ENCODE assay signal across 17 cellular contexts in genomic region chr2:9213477-9214051, GRCh38. TPM values are rescaled to one million over a fixed set of nuclear protein-coding genes. Genes with fewer than 3 reads are reported as not detected.
DNase-seq lines count a peak whose midpoint lies in the region; ATAC-seq, FAIRE-seq and TF ChIP-seq lines count a peak whose summit lies in the region.
"Had no signal": no experiment of that assay in that cellular context is flagged by ENCODE, and none has a peak within 500 bp of the region (broad histone marks: within the 10 kb centered on the region; RNA-seq: fewer than 3 reads in every experiment).

No MANE protein-coding gene starts in this region.

- peak; percentile 33 to 41; a peak in 3 of 6 replicates for ATAC-seq in A549
- 0 out of 3 replicates have a peak, but pooled peaks have one; percentile 17 for ATAC-seq in RWPE2 (ENCODE audit: low read depth)
- ATAC-seq in gastroesophageal sphincter, result no peak
- no peak for ATAC-seq in mucosa of descending colon
- ATAC-seq in activated T-cell treated with anti-CD3 and anti-CD28 coated beads, Interleukin-2, amount 50 U/mL, for 72 hours (replicated peaks in 1 of 2), result no peak
- ATAC-seq in HG03439 (IDR thresholded peaks at IDR 0.05; ENCODE audit: unreplicated experiment), result no peak
- ATAC-seq: left lobe of liver had no signal

- no peak for DNase-seq in A549 (ENCODE audit: low read depth in 1 of 2, low spot score in 1 of 2)
- DNase-seq in RWPE2 (ENCODE audit: low spot score), result no peak
- no peak for DNase-seq in mucosa of descending colon
- DNase-seq in activated T-cell treated with anti-CD3 and anti-CD28 coated beads, Interleukin-2, amount 50 U/mL, for 72 hours, result no peak
- DNase-seq in GM19239 (ENCODE audit: insufficient read length, low spot score), result no peak
- DNase-seq: activated CD8-positive, alpha-beta memory T cell treated with anti-CD3 and anti-CD28 coated beads for 24 hours; anterior cingulate cortex; GF-D8; H7; NCI-H187; nephron progenitor cell; stimulated activated CD4-positive, alpha-beta T cell treated with anti-CD3 and anti-CD28 coated beads, Interleukin-4, amount 100 ng/mL, for 24 hours had no signal

- no peak for TF ChIP-seq RAD21 in A549 (conservative IDR thresholded peaks at IDR 0.05 in 1 of 2, IDR thresholded peaks at IDR 0.05 in 1 of 2)

- no peaks in the 10 kb centered on the region for H3K9me3 Mint-ChIP-seq in activated T-cell treated with anti-CD3 and anti-CD28 coated beads, Interleukin-2, amount 50 U/mL, for 72 hours
- H3K9me3 Mint-ChIP-seq: nephron progenitor cell had no signal

- TF ChIP-seq CTCF in A549 (IDR thresholded peaks at IDR 0.05), result no peak
- TF ChIP-seq CTCF in RWPE2 (IDR thresholded peaks at IDR 0.05; ENCODE audit: poor library complexity, severe bottlenecking), result no peak
- no peak for TF ChIP-seq CTCF in gastroesophageal sphincter (IDR thresholded peaks at IDR 0.05)
- TF ChIP-seq CTCF in mucosa of descending colon (IDR thresholded peaks at IDR 0.05), result no peak

- H3K4me1 Mint-ChIP-seq in activated T-cell treated with anti-CD3 and anti-CD28 coated beads, Interleukin-2, amount 50 U/mL, for 72 hours (ENCODE audit: low read depth), result no peaks in the 10 kb centered on the region

- FAIRE-seq in A549 (lab: Jason Lieb, UNC) (no peak), GM19239 (lab: Jason Lieb, UNC) (no peak)
- FAIRE-seq: D721Med had no signal

- peak overlapping the region; percentile 6 for H3K9ac ChIP-seq in skeletal muscle satellite cell (ENCODE audit: low read depth, low read length)

- TF ChIP-seq POLR2A in A549 (IDR thresholded peaks at IDR 0.05; ENCODE audit: low read length) (no peak), gastroesophageal sphincter (IDR thresholded peaks at IDR 0.05) (no peak)

- POLR2A ChIA-PET in A549 (lab: Yijun Ruan, JAX), result no interaction called here

- H3K36me3 Mint-ChIP-seq in activated T-cell treated with anti-CD3 and anti-CD28 coated beads, Interleukin-2, amount 50 U/mL, for 72 hours (ENCODE audit: insufficient read depth in 2 of 2), result no peaks in the 10 kb centered on the region

- H3K4me1 ChIP-seq in A549 (peaks cover 36% of the 10 kb centered on the region), RWPE2 (ENCODE audit: insufficient read depth, poor library complexity, severe bottlenecking) (peaks cover 43% of the 10 kb centered on the region), gastroesophageal sphincter (peaks cover 0 to 81% (median 28%) of the 10 kb centered on the region in 3 donors), skeletal muscle satellite cell (ENCODE audit: control insufficient read depth, insufficient read depth, low read length) (peaks cover 55% of the 10 kb centered on the region), mucosa of descending colon (ENCODE audit: low read depth) (peaks cover 47% of the 10 kb centered on the region)

- H3K27ac Mint-ChIP-seq in activated T-cell treated with anti-CD3 and anti-CD28 coated beads, Interleukin-2, amount 50 U/mL, for 72 hours, result no peak overlapping the region

- H3K9me3 ChIP-seq in A549, result no peaks in the 10 kb centered on the region
- H3K9me3 ChIP-seq in RWPE2 (ENCODE audit: severe bottlenecking), result no peaks in the 10 kb centered on the region
- H3K9me3 ChIP-seq in gastroesophageal sphincter, result no peaks in the 10 kb centered on the region
- no peaks in the 10 kb centered on the region for H3K9me3 ChIP-seq in skeletal muscle satellite cell (replicated peaks; ENCODE audit: low read length)
- H3K9me3 ChIP-seq in mucosa of descending colon, result no peaks in the 10 kb centered on the region

- H3K4me2 ChIP-seq in A549 (no peak overlapping the region), skeletal muscle satellite cell (ENCODE audit: low read length) (peak overlapping the region; percentile 42)

- no peak for TF ChIP-seq EP300 in A549 (IDR thresholded peaks at IDR 0.05)
- no peak for TF ChIP-seq EP300 in gastroesophageal sphincter (IDR thresholded peaks at IDR 0.05)

- whole genome bisulfite sequencing in A549 (ENCODE audit: missing lambda C conversion rate), result 89% methylated on average over 2 of the region's 2 CpGs
- 96 to 100% methylated on average over 1 to 2 of the region's 2 CpGs for whole genome bisulfite sequencing in gastroesophageal sphincter (ENCODE audit: low coverage in 1 of 2), 2 donors

- H3K27me3 ChIP-seq in RWPE2 (ENCODE audit: insufficient read depth, poor library complexity, severe bottlenecking), result no peaks in the 10 kb centered on the region
- H3K27me3 ChIP-seq in gastroesophageal sphincter, result no peaks in the 10 kb centered on the region
- no peaks in the 10 kb centered on the region for H3K27me3 ChIP-seq in skeletal muscle satellite cell (ENCODE audit: control insufficient read depth, insufficient read depth, low read length)

- CTCF ChIA-PET in A549 (lab: Yijun Ruan, JAX), result interaction anchor here (0.5 to 1.7 kb wide), 7 partner anchors 8 to 97 kb away, joined by 3 to 6 read pairs (median 4); no protein-coding TSS in a partner anchor

- intact Hi-C loops in mucosa of descending colon (cut with DNase I, micrococcal nuclease), result no loop called here

- H3K4me3 Mint-ChIP-seq in activated T-cell treated with anti-CD3 and anti-CD28 coated beads, Interleukin-2, amount 50 U/mL, for 72 hours, result no peak overlapping the region
- H3K4me3 Mint-ChIP-seq: nephron progenitor cell had no signal

- H3K4me3 ChIP-seq in A549, result no peak overlapping the region
- H3K4me3 ChIP-seq in RWPE2 (ENCODE audit: severe bottlenecking), result no peak overlapping the region
- H3K4me3 ChIP-seq in gastroesophageal sphincter, result no peak overlapping the region
- H3K4me3 ChIP-seq in skeletal muscle satellite cell (ENCODE audit: low read length), result no peak overlapping the region
- H3K4me3 ChIP-seq in mucosa of descending colon, result no peak overlapping the region

- peaks cover 36% of the 10 kb centered on the region for H3K27me3 Mint-ChIP-seq in activated T-cell treated with anti-CD3 and anti-CD28 coated beads, Interleukin-2, amount 50 U/mL, for 72 hours (ENCODE audit: low read depth)

- no peak overlapping the region for H3K27ac ChIP-seq in A549
- peak overlapping the region; percentile 4 for H3K27ac ChIP-seq in RWPE2 (ENCODE audit: poor library complexity, severe bottlenecking)
- H3K27ac ChIP-seq in gastroesophageal sphincter, result peak overlapping the region in 3 of 4 donors; percentile 53 to 75 (median 60)

- peaks cover 62% of the 10 kb centered on the region for H3K36me3 ChIP-seq in RWPE2 (ENCODE audit: low read depth)
- no peaks in the 10 kb centered on the region for H3K36me3 ChIP-seq in gastroesophageal sphincter
- H3K36me3 ChIP-seq in skeletal muscle satellite cell (ENCODE audit: insufficient read depth, low read length), result peaks cover 31% of the 10 kb centered on the region
- no peaks in the 10 kb centered on the region for H3K36me3 ChIP-seq in mucosa of descending colon (ENCODE audit: low read depth)

TF ChIP-seq in A549, 52 proteins besides CTCF, POLR2A, EP300 and RAD21:
- TF ChIP-seq SMC3 (IDR thresholded peaks at IDR 0.05) (no peak), ATOH8 (CRISPR knock-in tag; IDR thresholded peaks at IDR 0.05; ENCODE audit: low read depth) (no peak), ELK1 (IDR thresholded peaks at IDR 0.05; ENCODE audit: low read depth, low read length) (no peak), HEYL (CRISPR knock-in tag; IDR thresholded peaks at IDR 0.05) (no peak), NR3C1 (IDR thresholded peaks at IDR 0.05) (no peak), MAZ (IDR thresholded peaks at IDR 0.05; ENCODE audit: borderline replicate concordance, low read depth, low read length) (no peak), USF2 (IDR thresholded peaks at IDR 0.05) (no peak)
TF ChIP-seq in A549: peak in this region for 0.

RNA-seq across cellular contexts. Expression of gene ASAP2, which starts 7.0 kb away (rescaled TPM):
- 27.9 TPM in 2 replicates for polyA plus RNA-seq in A549 (2011; rRNA removed)
- polyA plus RNA-seq in A549 (2012; cell fraction: cytosol; rRNA removed), result 16.5 and 17.2 TPM in 2 replicates
- polyA plus RNA-seq in A549 (2012; cell fraction: nucleus; rRNA removed), result 16.5 and 20.1 TPM in 2 replicates
- polyA plus RNA-seq in A549 (2017; fragmentation: RNase III; extraction: RNeasy Plus Mini Kit Qiagen cat#74134 plus additional on column Dnase treatment), result 17.8 to 19.9 TPM (median 19.8 TPM) in 3 replicates
- polyA minus RNA-seq in A549 (2011; rRNA and poly(A)+ RNA removed), result 21.6 and 27.9 TPM in 2 replicates
- total RNA-seq in gastroesophageal sphincter, result 10 to 100 TPM; 18.3 to 31.4 (median 26.2) TPM
- 43.7 and 51.2 TPM in 2 replicates for total RNA-seq in skeletal muscle satellite cell (2012; rRNA removed)
- total RNA-seq in mucosa of descending colon, result 10 to 100 TPM; 50.4 to 84.1 (median 50.5) TPM
- total RNA-seq in activated T-cell treated with anti-CD3 and anti-CD28 coated beads, Interleukin-2, amount 50 U/mL, for 72 hours, result under 1 TPM; 0.10 to 0.42 TPM

Comparison
In these comparisons a context has a peak if more than half of its experiments do, and no peak if none do; other contexts are left out.
1. ATAC-seq: peak in A549 (2 of 2) and RWPE2 (single experiment); none in gastroesophageal sphincter (single experiment), mucosa of descending colon (single experiment), activated T-cell treated with anti-CD3 and anti-CD28 coated beads, Interleukin-2, amount 50 U/mL, for 72 hours (0 of 2) and HG03439 (single experiment).
2. H3K27ac ChIP-seq: peak in RWPE2 (single experiment) and gastroesophageal sphincter (3 of 4); none in A549 (0 of 2).
3. RNA of gene ASAP2, which starts 7.0 kb away (total RNA-seq): 50.4 to 84.1 TPM in mucosa of descending colon and 18.3 to 31.4 TPM in gastroesophageal sphincter; 0.10 to 0.42 TPM in activated T-cell treated with anti-CD3 and anti-CD28 coated beads, Interleukin-2, amount 50 U/mL, for 72 hours; every median in the first group is over 10 times any median in the second.